In the genomic region with DNA sequence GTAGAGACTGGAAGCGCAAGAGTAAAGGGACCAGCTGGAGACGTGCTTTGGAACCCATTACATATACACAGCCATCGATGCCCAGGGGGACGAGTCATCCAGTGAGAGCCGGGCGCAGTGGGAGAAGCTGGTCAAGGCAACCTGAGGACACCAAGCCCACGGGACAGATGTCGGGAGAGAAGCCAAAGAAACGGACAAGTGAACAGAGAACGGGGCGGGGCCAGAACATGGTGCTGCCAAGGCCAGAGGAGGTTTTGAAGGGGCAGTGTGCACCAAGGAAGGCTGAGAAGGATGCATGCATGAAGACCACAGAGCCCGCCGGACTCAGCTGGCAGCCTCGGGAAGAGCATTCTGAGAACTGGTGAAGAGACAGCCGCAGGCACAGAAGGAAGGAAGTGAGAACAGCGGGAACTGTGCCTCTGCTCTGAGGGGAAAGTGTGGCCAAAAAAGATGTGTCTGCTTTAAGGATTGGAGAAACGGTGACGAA, we compare ENCODE assay signal across 10 cellular contexts. TPM values are rescaled to one million over a fixed set of nuclear protein-coding genes. Genes with fewer than 3 reads are reported as not detected.
DNase-seq lines count a peak whose midpoint lies in the region; ATAC-seq and TF ChIP-seq lines count a peak whose summit lies in the region.
"Had no signal": no experiment of that assay in that cellular context is flagged by ENCODE, and none has a peak within 500 bp of the region (broad histone marks: within the 10 kb centered on the region; RNA-seq: fewer than 3 reads in every experiment).

No MANE protein-coding gene starts in this region.

- peak overlapping the region; percentile 72 to 89 for H3K4me3 Mint-ChIP-seq in CD14-positive monocyte
- peak overlapping the region; percentile 82 for H3K4me3 Mint-ChIP-seq in activated naive CD8-positive, alpha-beta T cell

- no peaks in the 10 kb centered on the region for H3K27me3 Mint-ChIP-seq in CD14-positive monocyte (ENCODE audit: low read depth in 3 of 3)
- H3K27me3 Mint-ChIP-seq in activated naive CD8-positive, alpha-beta T cell: no peaks in the 10 kb centered on the region

- H3K27ac Mint-ChIP-seq in CD14-positive monocyte: peak overlapping the region; percentile 91 to 96 (median 95)
- H3K27ac Mint-ChIP-seq in activated naive CD8-positive, alpha-beta T cell: peak overlapping the region; percentile 88

- no peak for TF ChIP-seq POLR2A in erythroblast (IDR thresholded peaks at IDR 0.05; ENCODE audit: low read length)

- no peaks in the 10 kb centered on the region for H3K9me3 Mint-ChIP-seq in CD14-positive monocyte
- no peaks in the 10 kb centered on the region for H3K9me3 Mint-ChIP-seq in activated naive CD8-positive, alpha-beta T cell (ENCODE audit: low read depth)

- no peaks in the 10 kb centered on the region for H3K27me3 ChIP-seq in HL-60 (ENCODE audit: insufficient read depth, poor library complexity, severe bottlenecking)

- ATAC-seq in GM19351 (IDR thresholded peaks at IDR 0.05; ENCODE audit: unreplicated experiment): no peak
- ATAC-seq in omental fat pad (ENCODE audit: low FRiP score): no peak

- TF ChIP-seq CTCF in CD14-positive monocyte (IDR thresholded peaks at IDR 0.05) (no peak), HL-60 (IDR thresholded peaks at IDR 0.05; ENCODE audit: insufficient read depth, low read length) (no peak), omental fat pad (IDR thresholded peaks at IDR 0.05) (no peak)

- peaks cover 13 to 23% of the 10 kb centered on the region in 2 donors for H3K36me3 Mint-ChIP-seq in CD14-positive monocyte
- peaks cover 2% of the 10 kb centered on the region for H3K36me3 Mint-ChIP-seq in activated naive CD8-positive, alpha-beta T cell

- H3K27ac ChIP-seq in HL-60 (replicated peaks): peak overlapping the region; percentile 69

- DNase-seq in CD14-positive monocyte (ENCODE audit: low spot score): no peak
- peak; percentile 53 to 70 for DNase-seq in HL-60 (ENCODE audit: low read depth in 1 of 2, low spot score in 1 of 2)
- peak; percentile 24 for DNase-seq in middle frontal gyrus (ENCODE audit: extremely low spot score, low spot score)
- no peak for DNase-seq in NCI-H1436 (lab: John Stamatoyannopoulos, UW)
- DNase-seq in erythroblast (lab: John Stamatoyannopoulos, UW): no peak
- no peak for DNase-seq in omental fat pad (ENCODE audit: low spot score)
- DNase-seq: cerebellar nuclear complex, NCI-H1105 had no signal

- H3K4me1 Mint-ChIP-seq in CD14-positive monocyte: peaks cover 65% of the 10 kb centered on the region
- peaks cover 58% of the 10 kb centered on the region for H3K4me1 Mint-ChIP-seq in activated naive CD8-positive, alpha-beta T cell (ENCODE audit: low read depth)

- H3K4me3 ChIP-seq in HL-60 (replicated peaks; ENCODE audit: insufficient read depth, low read length): peak overlapping the region; percentile 14

- intact Hi-C loops in CD14-positive monocyte (cut with micrococcal nuclease): loop anchor here in 1 of 2 donors (2.0 kb wide), 1 partner anchor 18 kb away; no protein-coding TSS in a partner anchor

RNA-seq across cellular contexts. Expression of a gene that starts 20.3 kb away (rescaled TPM):
- under 1 TPM; 0.71 to 0.75 TPM for polyA plus RNA-seq in CD14-positive monocyte
- 10 to 100 TPM; 22.3 to 52.5 (median 33.2) TPM for total RNA-seq in omental fat pad

Comparison
In these comparisons a context has a peak if more than half of its experiments do, and no peak if none do; other contexts are left out.
1. DNase-seq: peak in HL-60 (2 of 2) and middle frontal gyrus (single experiment); none in CD14-positive monocyte (single experiment), NCI-H1436 (single experiment), erythroblast (0 of 2) and omental fat pad (single experiment).